ENCODE assay signal across 1 cellular context in the genomic region with DNA sequence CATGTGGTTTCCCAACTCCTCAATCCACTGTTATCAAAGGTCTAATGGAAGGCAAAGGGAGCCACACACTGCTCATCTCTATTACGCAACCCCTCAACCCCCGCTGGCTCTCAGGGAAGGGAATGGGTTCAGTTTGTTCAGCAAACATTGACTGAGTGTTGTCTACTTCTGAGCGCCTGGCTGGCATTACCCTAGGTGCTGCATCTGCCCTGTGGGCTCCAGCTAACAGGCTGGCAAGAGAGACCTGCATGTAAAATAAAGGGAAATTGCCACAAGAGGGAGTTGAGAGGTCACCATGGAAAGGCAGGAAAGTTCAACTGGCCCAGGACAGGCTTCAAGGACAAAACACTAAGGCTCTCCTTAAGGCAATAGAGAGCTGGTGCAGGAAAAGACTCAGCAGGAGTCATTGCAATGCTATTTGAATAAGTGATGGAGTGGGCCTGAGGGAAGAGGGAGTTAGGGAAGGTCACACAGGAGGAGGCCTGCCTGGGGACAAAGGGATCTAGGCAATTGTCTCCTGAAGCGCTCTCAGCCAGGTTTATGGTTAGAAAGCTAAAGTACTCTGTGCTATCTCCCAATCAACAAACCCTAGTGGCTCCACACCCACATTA.
TF ChIP-seq lines count a peak whose summit lies in the region.

No MANE protein-coding gene starts in this region.

TF ChIP-seq in HepG2, 621 proteins besides CTCF, POLR2A, EP300 and RAD21 (continued from another document and continues in another):
- TF ChIP-seq ZXDC (CRISPR knock-in tag; IDR thresholded peaks at IDR 0.05) (no peak), PCBP1 (IDR thresholded peaks at IDR 0.05; ENCODE audit: borderline replicate concordance, low read depth, low read length) (no peak), NFRKB (IDR thresholded peaks at IDR 0.05) (no peak), ZNF737 (CRISPR knock-in tag; IDR thresholded peaks at IDR 0.05; ENCODE audit: borderline replicate concordance) (no peak), ZNF205 (CRISPR knock-in tag; IDR thresholded peaks at IDR 0.05) (peak; percentile 93), ZNF691 (CRISPR knock-in tag; IDR thresholded peaks at IDR 0.05; ENCODE audit: borderline replicate concordance, low read depth) (0 out of 2 replicates have a peak, but pooled peaks have one; percentile 37), PAWR (CRISPR knock-in tag; IDR thresholded peaks at IDR 0.05; ENCODE audit: borderline replicate concordance) (no peak), RAD51 (IDR thresholded peaks at IDR 0.05; ENCODE audit: borderline replicate concordance) (no peak), FIP1L1 (IDR thresholded peaks at IDR 0.05; ENCODE audit: borderline replicate concordance, insufficient read depth, low read depth, low read length) (no peak), SMYD3 (CRISPR knock-in tag; IDR thresholded peaks at IDR 0.05) (no peak), SRY (CRISPR knock-in tag; IDR thresholded peaks at IDR 0.05) (no peak), RFXAP (CRISPR knock-in tag; IDR thresholded peaks at IDR 0.05; ENCODE audit: borderline replicate concordance) (peak; percentile 56; the same call in 1 of the 2 replicates), E2F5 (CRISPR knock-in tag; conservative IDR thresholded peaks at IDR 0.05) (no peak), ZNF160 (CRISPR knock-in tag; IDR thresholded peaks at IDR 0.05) (no peak), RBM39 (IDR thresholded peaks at IDR 0.05; ENCODE audit: low read depth, low read length, poor library complexity, severe bottlenecking) (no peak), CCDC6 (CRISPR knock-in tag; IDR thresholded peaks at IDR 0.05) (0 out of 2 replicates have a peak, but pooled peaks have one; percentile 51), TAF1 (CRISPR knock-in tag; IDR thresholded peaks at IDR 0.05) (no peak), PHF5A (CRISPR knock-in tag; IDR thresholded peaks at IDR 0.05; ENCODE audit: low read depth, unreplicated experiment) (no peak), MXD1 (CRISPR knock-in tag; IDR thresholded peaks at IDR 0.05) (no peak), MIXL1 (CRISPR knock-in tag; IDR thresholded peaks at IDR 0.05) (0 out of 2 replicates have a peak, but pooled peaks have one; percentile 71), GMEB2 (CRISPR knock-in tag; IDR thresholded peaks at IDR 0.05; ENCODE audit: low read depth) (no peak), ZNF451 (CRISPR knock-in tag; IDR thresholded peaks at IDR 0.05) (no peak), ZNF747 (CRISPR knock-in tag; IDR thresholded peaks at IDR 0.05; ENCODE audit: borderline replicate concordance) (no peak), SMARCC2 (IDR thresholded peaks at IDR 0.05) (no peak)
- TF ChIP-seq, protein P1, sequence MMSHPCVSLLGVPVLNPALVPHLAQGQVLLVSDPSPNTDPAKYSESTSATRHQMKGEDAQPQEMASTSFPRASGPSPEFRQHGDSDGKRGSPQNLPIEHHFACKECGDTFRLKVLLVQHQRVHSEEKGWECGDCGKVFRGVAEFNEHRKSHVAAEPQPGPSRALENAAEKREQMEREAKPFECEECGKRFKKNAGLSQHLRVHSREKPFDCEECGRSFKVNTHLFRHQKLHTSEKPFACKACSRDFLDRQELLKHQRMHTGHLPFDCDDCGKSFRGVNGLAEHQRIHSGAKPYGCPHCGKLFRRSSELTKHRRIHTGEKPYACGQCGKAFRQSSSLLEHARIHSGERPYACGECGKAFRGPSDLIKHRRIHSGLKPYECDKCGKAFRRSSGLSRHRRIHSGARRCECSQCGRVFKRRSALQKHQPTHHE (CRISPR knock-in tag; IDR thresholded peaks at IDR 0.05; ENCODE audit: borderline replicate concordance) = no peak
- TF ChIP-seq, protein P2, sequence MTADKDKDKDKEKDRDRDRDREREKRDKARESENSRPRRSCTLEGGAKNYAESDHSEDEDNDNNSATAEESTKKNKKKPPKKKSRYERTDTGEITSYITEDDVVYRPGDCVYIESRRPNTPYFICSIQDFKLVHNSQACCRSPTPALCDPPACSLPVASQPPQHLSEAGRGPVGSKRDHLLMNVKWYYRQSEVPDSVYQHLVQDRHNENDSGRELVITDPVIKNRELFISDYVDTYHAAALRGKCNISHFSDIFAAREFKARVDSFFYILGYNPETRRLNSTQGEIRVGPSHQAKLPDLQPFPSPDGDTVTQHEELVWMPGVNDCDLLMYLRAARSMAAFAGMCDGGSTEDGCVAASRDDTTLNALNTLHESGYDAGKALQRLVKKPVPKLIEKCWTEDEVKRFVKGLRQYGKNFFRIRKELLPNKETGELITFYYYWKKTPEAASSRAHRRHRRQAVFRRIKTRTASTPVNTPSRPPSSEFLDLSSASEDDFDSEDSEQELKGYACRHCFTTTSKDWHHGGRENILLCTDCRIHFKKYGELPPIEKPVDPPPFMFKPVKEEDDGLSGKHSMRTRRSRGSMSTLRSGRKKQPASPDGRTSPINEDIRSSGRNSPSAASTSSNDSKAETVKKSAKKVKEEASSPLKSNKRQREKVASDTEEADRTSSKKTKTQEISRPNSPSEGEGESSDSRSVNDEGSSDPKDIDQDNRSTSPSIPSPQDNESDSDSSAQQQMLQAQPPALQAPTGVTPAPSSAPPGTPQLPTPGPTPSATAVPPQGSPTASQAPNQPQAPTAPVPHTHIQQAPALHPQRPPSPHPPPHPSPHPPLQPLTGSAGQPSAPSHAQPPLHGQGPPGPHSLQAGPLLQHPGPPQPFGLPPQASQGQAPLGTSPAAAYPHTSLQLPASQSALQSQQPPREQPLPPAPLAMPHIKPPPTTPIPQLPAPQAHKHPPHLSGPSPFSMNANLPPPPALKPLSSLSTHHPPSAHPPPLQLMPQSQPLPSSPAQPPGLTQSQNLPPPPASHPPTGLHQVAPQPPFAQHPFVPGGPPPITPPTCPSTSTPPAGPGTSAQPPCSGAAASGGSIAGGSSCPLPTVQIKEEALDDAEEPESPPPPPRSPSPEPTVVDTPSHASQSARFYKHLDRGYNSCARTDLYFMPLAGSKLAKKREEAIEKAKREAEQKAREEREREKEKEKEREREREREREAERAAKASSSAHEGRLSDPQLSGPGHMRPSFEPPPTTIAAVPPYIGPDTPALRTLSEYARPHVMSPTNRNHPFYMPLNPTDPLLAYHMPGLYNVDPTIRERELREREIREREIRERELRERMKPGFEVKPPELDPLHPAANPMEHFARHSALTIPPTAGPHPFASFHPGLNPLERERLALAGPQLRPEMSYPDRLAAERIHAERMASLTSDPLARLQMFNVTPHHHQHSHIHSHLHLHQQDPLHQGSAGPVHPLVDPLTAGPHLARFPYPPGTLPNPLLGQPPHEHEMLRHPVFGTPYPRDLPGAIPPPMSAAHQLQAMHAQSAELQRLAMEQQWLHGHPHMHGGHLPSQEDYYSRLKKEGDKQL (CRISPR knock-in tag; IDR thresholded peaks at IDR 0.05; ENCODE audit: low read depth) = no peak
- TF ChIP-seq, protein P3, sequence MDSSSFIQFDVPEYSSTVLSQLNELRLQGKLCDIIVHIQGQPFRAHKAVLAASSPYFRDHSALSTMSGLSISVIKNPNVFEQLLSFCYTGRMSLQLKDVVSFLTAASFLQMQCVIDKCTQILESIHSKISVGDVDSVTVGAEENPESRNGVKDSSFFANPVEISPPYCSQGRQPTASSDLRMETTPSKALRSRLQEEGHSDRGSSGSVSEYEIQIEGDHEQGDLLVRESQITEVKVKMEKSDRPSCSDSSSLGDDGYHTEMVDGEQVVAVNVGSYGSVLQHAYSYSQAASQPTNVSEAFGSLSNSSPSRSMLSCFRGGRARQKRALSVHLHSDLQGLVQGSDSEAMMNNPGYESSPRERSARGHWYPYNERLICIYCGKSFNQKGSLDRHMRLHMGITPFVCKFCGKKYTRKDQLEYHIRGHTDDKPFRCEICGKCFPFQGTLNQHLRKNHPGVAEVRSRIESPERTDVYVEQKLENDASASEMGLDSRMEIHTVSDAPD (CRISPR knock-in tag; IDR thresholded peaks at IDR 0.05) = peak; percentile 43; the same call in 1 of the 2 replicates
- TF ChIP-seq, protein P4, sequence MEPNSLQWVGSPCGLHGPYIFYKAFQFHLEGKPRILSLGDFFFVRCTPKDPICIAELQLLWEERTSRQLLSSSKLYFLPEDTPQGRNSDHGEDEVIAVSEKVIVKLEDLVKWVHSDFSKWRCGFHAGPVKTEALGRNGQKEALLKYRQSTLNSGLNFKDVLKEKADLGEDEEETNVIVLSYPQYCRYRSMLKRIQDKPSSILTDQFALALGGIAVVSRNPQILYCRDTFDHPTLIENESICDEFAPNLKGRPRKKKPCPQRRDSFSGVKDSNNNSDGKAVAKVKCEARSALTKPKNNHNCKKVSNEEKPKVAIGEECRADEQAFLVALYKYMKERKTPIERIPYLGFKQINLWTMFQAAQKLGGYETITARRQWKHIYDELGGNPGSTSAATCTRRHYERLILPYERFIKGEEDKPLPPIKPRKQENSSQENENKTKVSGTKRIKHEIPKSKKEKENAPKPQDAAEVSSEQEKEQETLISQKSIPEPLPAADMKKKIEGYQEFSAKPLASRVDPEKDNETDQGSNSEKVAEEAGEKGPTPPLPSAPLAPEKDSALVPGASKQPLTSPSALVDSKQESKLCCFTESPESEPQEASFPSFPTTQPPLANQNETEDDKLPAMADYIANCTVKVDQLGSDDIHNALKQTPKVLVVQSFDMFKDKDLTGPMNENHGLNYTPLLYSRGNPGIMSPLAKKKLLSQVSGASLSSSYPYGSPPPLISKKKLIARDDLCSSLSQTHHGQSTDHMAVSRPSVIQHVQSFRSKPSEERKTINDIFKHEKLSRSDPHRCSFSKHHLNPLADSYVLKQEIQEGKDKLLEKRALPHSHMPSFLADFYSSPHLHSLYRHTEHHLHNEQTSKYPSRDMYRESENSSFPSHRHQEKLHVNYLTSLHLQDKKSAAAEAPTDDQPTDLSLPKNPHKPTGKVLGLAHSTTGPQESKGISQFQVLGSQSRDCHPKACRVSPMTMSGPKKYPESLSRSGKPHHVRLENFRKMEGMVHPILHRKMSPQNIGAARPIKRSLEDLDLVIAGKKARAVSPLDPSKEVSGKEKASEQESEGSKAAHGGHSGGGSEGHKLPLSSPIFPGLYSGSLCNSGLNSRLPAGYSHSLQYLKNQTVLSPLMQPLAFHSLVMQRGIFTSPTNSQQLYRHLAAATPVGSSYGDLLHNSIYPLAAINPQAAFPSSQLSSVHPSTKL (CRISPR knock-in tag; IDR thresholded peaks at IDR 0.05) = peak; percentile 77
- TF ChIP-seq, protein P5, sequence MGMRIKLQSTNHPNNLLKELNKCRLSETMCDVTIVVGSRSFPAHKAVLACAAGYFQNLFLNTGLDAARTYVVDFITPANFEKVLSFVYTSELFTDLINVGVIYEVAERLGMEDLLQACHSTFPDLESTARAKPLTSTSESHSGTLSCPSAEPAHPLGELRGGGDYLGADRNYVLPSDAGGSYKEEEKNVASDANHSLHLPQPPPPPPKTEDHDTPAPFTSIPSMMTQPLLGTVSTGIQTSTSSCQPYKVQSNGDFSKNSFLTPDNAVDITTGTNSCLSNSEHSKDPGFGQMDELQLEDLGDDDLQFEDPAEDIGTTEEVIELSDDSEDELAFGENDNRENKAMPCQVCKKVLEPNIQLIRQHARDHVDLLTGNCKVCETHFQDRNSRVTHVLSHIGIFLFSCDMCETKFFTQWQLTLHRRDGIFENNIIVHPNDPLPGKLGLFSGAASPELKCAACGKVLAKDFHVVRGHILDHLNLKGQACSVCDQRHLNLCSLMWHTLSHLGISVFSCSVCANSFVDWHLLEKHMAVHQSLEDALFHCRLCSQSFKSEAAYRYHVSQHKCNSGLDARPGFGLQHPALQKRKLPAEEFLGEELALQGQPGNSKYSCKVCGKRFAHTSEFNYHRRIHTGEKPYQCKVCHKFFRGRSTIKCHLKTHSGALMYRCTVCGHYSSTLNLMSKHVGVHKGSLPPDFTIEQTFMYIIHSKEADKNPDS (CRISPR knock-in tag; IDR thresholded peaks at IDR 0.05) = no peak
